10 cellular contexts compared by ENCODE assay signal in genomic region chr11:76339217-76339616, GRCh38. TPM values are rescaled to one million over a fixed set of nuclear protein-coding genes. Genes with fewer than 3 reads are reported as not detected.
DNase-seq lines count a peak whose midpoint lies in the region; ATAC-seq and TF ChIP-seq lines count a peak whose summit lies in the region.
"Had no signal": no experiment of that assay in that cellular context is flagged by ENCODE, and none has a peak within 500 bp of the region (broad histone marks: within the 10 kb centered on the region; RNA-seq: fewer than 3 reads in every experiment).

No MANE protein-coding gene starts in this region.

- H3K36me3 Mint-ChIP-seq in naive B cell (peaks cover 5 to 15% of the 10 kb centered on the region in 2 donors), H9 (ENCODE audit: insufficient read depth in 1 of 3, low read depth in 3 of 3) (peaks cover 11 to 22% (median 17%) of the 10 kb centered on the region in 3 experiments)

- H3K9ac ChIP-seq in H9 (ENCODE audit: extremely low read depth, insufficient read length, low read length) = no peak overlapping the region

- H4K5ac ChIP-seq in H9 (ENCODE audit: insufficient read length, low read depth, low read length) = no peak overlapping the region

- no peak overlapping the region for H2BK15ac ChIP-seq in H9 (ENCODE audit: low read depth, low read length)

- DNase-seq in AG09309 (ENCODE audit: low read depth) (peak; percentile 8), NOMO-1 treated with DMSO at 0.1 percent for 48 hours (lab: John Stamatoyannopoulos, UW; ENCODE audit: unreplicated experiment) (peak; percentile 97), dermis blood vessel endothelial cell (peak; percentile 32), naive B cell (no peak), H9 (no peak), HCEC 1CT (no peak)
- DNase-seq: C1 segment of cervical spinal cord, PC-9 had no signal

- H3K27me3 ChIP-seq in H9 (ENCODE audit: insufficient read depth, low read length) = no peaks in the 10 kb centered on the region

- H3K4me1 Mint-ChIP-seq in naive B cell (peaks cover 0 to 27% (median 13%) of the 10 kb centered on the region in 3 donors), H9 (no peaks in the 10 kb centered on the region)

- no peak overlapping the region for H2AFZ ChIP-seq in H9 (ENCODE audit: low read length)
- H2AFZ ChIP-seq: PC-9 had no signal

- H3T11ph ChIP-seq in H9 (ENCODE audit: low read length) = no peak overlapping the region

- no CpG with 5 or more reads among the region's 6 CpGs for WGBS in H9 (ENCODE audit: extremely low coverage, insufficient read length, low lambda C conversion rate)

- no peak overlapping the region for H3K4ac ChIP-seq in H9 (ENCODE audit: low read depth, low read length)

- H3K4me1 ChIP-seq in H9 (ENCODE audit: insufficient read depth, low read length) = no peaks in the 10 kb centered on the region

- no peak overlapping the region for H3K23ac ChIP-seq in H9 (ENCODE audit: insufficient read length, low read depth, low read length)

- H3K79me1 ChIP-seq in H9 (ENCODE audit: insufficient read depth, low read depth, low read length, poor library complexity, severe bottlenecking) = no peaks in the 10 kb centered on the region

- no peak overlapping the region for H3K14ac ChIP-seq in H9 (ENCODE audit: insufficient read depth, low read length)

- H3K4me3 Mint-ChIP-seq in naive B cell (no peak overlapping the region), H9 (no peak overlapping the region)

- H3K27me3 Mint-ChIP-seq in naive B cell = no peaks in the 10 kb centered on the region
- peaks cover under 1% of the 10 kb centered on the region; the same call in 1 of the 2 replicates for H3K27me3 Mint-ChIP-seq in H9 (ENCODE audit: low read depth)

- H3K56ac ChIP-seq in H9 (ENCODE audit: insufficient read length, low read depth, low read length) = no peak overlapping the region

- H3K9me3 Mint-ChIP-seq in naive B cell = peaks cover 0 to 28% (median 24%) of the 10 kb centered on the region in 7 donors
- H3K9me3 Mint-ChIP-seq in H9 = peaks cover 24 to 25% of the 10 kb centered on the region in 2 experiments

- no peak overlapping the region for H2BK5ac ChIP-seq in H9 (ENCODE audit: insufficient read length, low read length)

- no peaks in the 10 kb centered on the region for H3K23me2 ChIP-seq in H9 (ENCODE audit: insufficient read length, low read depth, low read length, poor library complexity, severe bottlenecking)

- H2BK12ac ChIP-seq in H9 (ENCODE audit: insufficient read length, low read depth, low read length) = no peak overlapping the region

- no peak overlapping the region for H3K4me3 ChIP-seq in AG09309 (ENCODE audit: control insufficient read depth, low read depth, low read length)
- H3K4me3 ChIP-seq: PC-9 had no signal

- no peak overlapping the region for H3K18ac ChIP-seq in H9 (ENCODE audit: insufficient read length, low read depth, low read length)

- H4K20me1 ChIP-seq in H9 (ENCODE audit: control insufficient read depth, insufficient read depth, insufficient read length) = no peaks in the 10 kb centered on the region

- no peak overlapping the region for H4K91ac ChIP-seq in H9 (ENCODE audit: insufficient read length, low read depth, low read length)

- H3K27ac Mint-ChIP-seq in naive B cell = peak overlapping the region in 1 of 6 donors; percentile 20
- H3K27ac Mint-ChIP-seq in H9 = no peak overlapping the region

- H3K79me2 ChIP-seq in H9 (ENCODE audit: insufficient read depth, low read length) = no peaks in the 10 kb centered on the region

- ATAC-seq in naive B cell (ENCODE audit: low read depth in 2 of 2) = peak; percentile 49 to 51
- ATAC-seq in GM19452 (IDR thresholded peaks at IDR 0.05; ENCODE audit: unreplicated experiment) = no peak
- no peak for ATAC-seq in HG02610 (IDR thresholded peaks at IDR 0.05; ENCODE audit: unreplicated experiment)

- no peak overlapping the region for H2BK120ac ChIP-seq in H9 (ENCODE audit: low read depth, low read length, poor library complexity, severe bottlenecking)

- H3K4me2 ChIP-seq in H9 (ENCODE audit: insufficient read depth, insufficient read length, low read length) = no peak overlapping the region
- H3K4me2 ChIP-seq: PC-9 had no signal

- H2BK20ac ChIP-seq in H9 (ENCODE audit: low read depth, low read length, poor library complexity, severe bottlenecking) = no peak overlapping the region

- TF ChIP-seq CTCF in AG09309 (IDR thresholded peaks at IDR 0.05; ENCODE audit: control insufficient read depth, insufficient read depth, low read depth, low read length, missing control alignments) (no peak), H9 (conservative IDR thresholded peaks at IDR 0.05) (no peak)

- H3K9me3 ChIP-seq in H9 (ENCODE audit: control insufficient read depth, low read depth, low read length) = peaks cover 4% of the 10 kb centered on the region

- H4K8ac ChIP-seq in H9 (replicated peaks; ENCODE audit: insufficient read length, low read depth, low read length) = no peak overlapping the region

- no peak overlapping the region for H3K27ac ChIP-seq in H9 (ENCODE audit: insufficient read length, low read depth, low read length)
- H3K27ac ChIP-seq: PC-9 had no signal

- H2AK5ac ChIP-seq in H9 (ENCODE audit: insufficient read length, low read length) = no peak overlapping the region

RNA-seq across cellular contexts. Expression of gene THAP12, which starts 41.7 kb away (rescaled TPM):
- total RNA-seq in dermis blood vessel endothelial cell = 48.8 and 49.0 TPM in 2 replicates
- polyA plus RNA-seq in naive B cell (ENCODE audit: low read depth in 6 of 6) = 100 to 1,000 TPM in 1 of 6 donors, 10 to 100 TPM in 5; 55.7 to 112 (median 62.1) TPM
- total RNA-seq in H9 (2021) = 42.5 and 43.0 TPM in 2 replicates

RNA-seq across cellular contexts. Expression of gene GVQW3, which starts 41.9 kb away (rescaled TPM):
- total RNA-seq in dermis blood vessel endothelial cell (0.65 and 0.68 TPM in 2 replicates), H9 (2021) (4.5 and 4.7 TPM in 2 replicates)
- polyA plus RNA-seq in naive B cell (ENCODE audit: low read depth in 6 of 6) = 1 to 10 TPM in 2 of 6 donors, under 1 TPM in 4; 0.10 to 3.5 (median 0.86) TPM

Comparison
In these comparisons a context has a peak if more than half of its experiments do, and no peak if none do; other contexts are left out.
1. DNase-seq: peak in AG09309 (single experiment), NOMO-1 treated with DMSO at 0.1 percent for 48 hours (single experiment) and dermis blood vessel endothelial cell (single experiment); none in naive B cell (single experiment), H9 (single experiment) and HCEC 1CT (single experiment).
2. ATAC-seq: peak in naive B cell (2 of 2); none in GM19452 (single experiment) and HG02610 (single experiment).